Comparison of ENCODE assay signal across 20 cellular contexts in genomic region chr19:22606212-22606553, GRCh38. TPM values are rescaled to one million over a fixed set of nuclear protein-coding genes. Genes with fewer than 3 reads are reported as not detected.
DNase-seq lines count a peak whose midpoint lies in the region; ATAC-seq and TF ChIP-seq lines count a peak whose summit lies in the region.
"Had no signal": no experiment of that assay in that cellular context is flagged by ENCODE, and none has a peak within 500 bp of the region (broad histone marks: within the 10 kb centered on the region; RNA-seq: fewer than 3 reads in every experiment).

No MANE protein-coding gene starts in this region.

- DNase-seq in right atrium auricular region (ENCODE audit: low spot score), result peak; percentile 43
- no peak for DNase-seq in left cardiac atrium
- DNase-seq in osteoblast (ENCODE audit: insufficient read length, low spot score, missing footprints), result peak; percentile 75
- peak; percentile 49 to 70 for DNase-seq in vagina (ENCODE audit: extremely low spot score in 2 of 2)
- no peak for DNase-seq in DMS53 treated with DMSO at 0.1 percent for 48 hours (lab: John Stamatoyannopoulos, UW; ENCODE audit: unreplicated experiment)
- DNase-seq in mammary epithelial cell, result no peak
- DNase-seq: Caco-2; CD4-positive, CD25-positive, alpha-beta regulatory T cell; CD8-positive, alpha-beta T cell; DMS153; DMS79; EL; GDM1; GOT3; HFFc6 had no signal

- no peak for ATAC-seq in left cardiac atrium
- ATAC-seq: CD8-positive, alpha-beta T cell; GM12878 had no signal

- 33% methylated on average over 2 of the region's 2 CpGs for WGBS in mammary epithelial cell (ENCODE audit: low coverage, missing lambda C conversion rate)

- H3K4me2 ChIP-seq in osteoblast (ENCODE audit: insufficient read depth, low read length), result no peak overlapping the region
- no peak overlapping the region for H3K4me2 ChIP-seq in mammary epithelial cell (ENCODE audit: insufficient read depth, low read depth, low read length)
- H3K4me2 ChIP-seq: BLaER1 had no signal

- no peak overlapping the region for H3K27ac ChIP-seq in right atrium auricular region
- H3K27ac ChIP-seq in osteoblast (ENCODE audit: low read depth, low read length), result no peak overlapping the region
- no peak overlapping the region for H3K27ac ChIP-seq in vagina
- no peak overlapping the region for H3K27ac ChIP-seq in mammary epithelial cell (ENCODE audit: insufficient read depth, low read depth, low read length)
- H3K27ac ChIP-seq: 22Rv1, BLaER1, C4-2B had no signal

- CTCF ChIA-PET in mammary epithelial cell (lab: Charles Lee; ENCODE audit: low non-redundant PET), result no interaction called here

- no peaks in the 10 kb centered on the region for H3K36me3 ChIP-seq in right atrium auricular region
- no peaks in the 10 kb centered on the region for H3K36me3 ChIP-seq in osteoblast (ENCODE audit: insufficient read depth, low read length)
- H3K36me3 ChIP-seq in vagina, result no peaks in the 10 kb centered on the region
- H3K36me3 ChIP-seq in mammary epithelial cell (ENCODE audit: insufficient read depth, low read length), result no peaks in the 10 kb centered on the region
- H3K36me3 ChIP-seq: BLaER1, HAP-1 had no signal

- H3K4me3 ChIP-seq in right atrium auricular region, result no peak overlapping the region
- no peak overlapping the region for H3K4me3 ChIP-seq in osteoblast (ENCODE audit: insufficient read depth, low read length)
- H3K4me3 ChIP-seq in vagina, result no peak overlapping the region
- no peak overlapping the region for H3K4me3 ChIP-seq in mammary epithelial cell (replicated peaks in 1 of 3; ENCODE audit: insufficient read depth in 1 of 3, low read depth in 2 of 3, low read length in 3 of 3)
- H3K4me3 ChIP-seq: BLaER1, GM12878, HAP-1 had no signal

- H4K20me1 ChIP-seq in osteoblast (ENCODE audit: insufficient read depth, low read length) (no peaks in the 10 kb centered on the region), mammary epithelial cell (ENCODE audit: insufficient read depth, low read length) (no peaks in the 10 kb centered on the region)
- H4K20me1 ChIP-seq: BLaER1 had no signal

- intact Hi-C loops in left cardiac atrium (cut with DNase I), result no loop called here
- intact Hi-C loops in vagina (cut with DNase I), result no loop called here
- intact Hi-C loops in mammary epithelial cell (cut with micrococcal nuclease), result no loop called here

- BruUV-seq in mammary epithelial cell (replicated peaks; lab: Mats Ljungman, UMichigan), result no TSS peak

- no peaks in the 10 kb centered on the region for H3K9me3 ChIP-seq in right atrium auricular region
- no peaks in the 10 kb centered on the region for H3K9me3 ChIP-seq in osteoblast (ENCODE audit: low read depth, low read length)
- no peaks in the 10 kb centered on the region for H3K9me3 ChIP-seq in vagina
- peaks cover 75% of the 10 kb centered on the region for H3K9me3 ChIP-seq in mammary epithelial cell (replicated peaks; ENCODE audit: insufficient read depth, low read length)
- H3K9me3 ChIP-seq: Caco-2, HAP-1 had no signal

- no peaks in the 10 kb centered on the region for H3K27me3 ChIP-seq in right atrium auricular region
- no peaks in the 10 kb centered on the region for H3K27me3 ChIP-seq in osteoblast (ENCODE audit: insufficient read depth, low read length)
- no peaks in the 10 kb centered on the region for H3K27me3 ChIP-seq in vagina
- no peaks in the 10 kb centered on the region for H3K27me3 ChIP-seq in mammary epithelial cell (ENCODE audit: insufficient read depth, low read length)
- H3K27me3 ChIP-seq: BLaER1 had no signal

- H3K4me1 ChIP-seq in right atrium auricular region (no peaks in the 10 kb centered on the region), osteoblast (ENCODE audit: insufficient read depth, low read length) (no peaks in the 10 kb centered on the region), vagina (no peaks in the 10 kb centered on the region), mammary epithelial cell (ENCODE audit: insufficient read depth, low read length) (no peaks in the 10 kb centered on the region)
- H3K4me1 ChIP-seq: BLaER1, Caco-2, HAP-1 had no signal

- in situ Hi-C loops in mammary epithelial cell (cut with MboI; ENCODE audit: low sequenced_read_pairs in 2 of 2), result no loop called here

- H3K9ac ChIP-seq in mammary epithelial cell (ENCODE audit: insufficient read depth, low read length), result no peak overlapping the region
- H3K9ac ChIP-seq: BLaER1 had no signal

- dilution Hi-C loops in mammary epithelial cell (cut with HindIII; ENCODE audit: low sequenced_read_pairs), result no loop called here

- no peaks in the 10 kb centered on the region for H3K79me2 ChIP-seq in osteoblast (ENCODE audit: insufficient read depth, low read length)
- H3K79me2 ChIP-seq in mammary epithelial cell (ENCODE audit: insufficient read depth, low read length), result no peaks in the 10 kb centered on the region

- TF ChIP-seq CTCF in right atrium auricular region (IDR thresholded peaks at IDR 0.05) (no peak), osteoblast (IDR thresholded peaks at IDR 0.05; ENCODE audit: extremely low read depth, low read depth, low read length) (no peak), vagina (IDR thresholded peaks at IDR 0.05) (no peak), mammary epithelial cell (conservative IDR thresholded peaks at IDR 0.05 in 1 of 2, IDR thresholded peaks at IDR 0.05 in 1 of 2; ENCODE audit: extremely low read depth in 1 of 2, insufficient read depth in 1 of 2, low read depth in 1 of 2, low read length in 2 of 2) (no peak)

- TF ChIP-seq POLR2A in vagina (IDR thresholded peaks at IDR 0.05), result no peak

- H2AFZ ChIP-seq in osteoblast (ENCODE audit: low read length) (no peak overlapping the region), mammary epithelial cell (ENCODE audit: low read depth, low read length) (no peak overlapping the region)

RNA-seq across cellular contexts. Expression of gene ZNF492, which starts 27.9 kb away (rescaled TPM):
- under 1 TPM; 0.08 to 0.19 TPM for total RNA-seq in right atrium auricular region
- under 1 TPM; 0.29 to 0.32 TPM for total RNA-seq in left cardiac atrium
- total RNA-seq in osteoblast, result 0.29 and 0.36 TPM in 2 replicates
- not detected for total RNA-seq in vagina
- under 1 TPM; 0.40 to 0.67 TPM for total RNA-seq in mammary epithelial cell
- not detected for polyA plus RNA-seq in mammary epithelial cell
- polyA minus RNA-seq in mammary epithelial cell, result not detected
- total RNA-seq: Caco-2, GM12878 had no signal
- polyA plus RNA-seq: GM12878 had no signal

Comparison
In these comparisons a context has a peak if more than half of its experiments do, and no peak if none do; other contexts are left out.
1. DNase-seq: peak in right atrium auricular region (single experiment), osteoblast (single experiment) and vagina (2 of 2); none in left cardiac atrium (single experiment), DMS53 treated with DMSO at 0.1 percent for 48 hours (single experiment) and mammary epithelial cell (single experiment).